Comparison of ENCODE assay signal across 10 cellular contexts in the genomic region with DNA sequence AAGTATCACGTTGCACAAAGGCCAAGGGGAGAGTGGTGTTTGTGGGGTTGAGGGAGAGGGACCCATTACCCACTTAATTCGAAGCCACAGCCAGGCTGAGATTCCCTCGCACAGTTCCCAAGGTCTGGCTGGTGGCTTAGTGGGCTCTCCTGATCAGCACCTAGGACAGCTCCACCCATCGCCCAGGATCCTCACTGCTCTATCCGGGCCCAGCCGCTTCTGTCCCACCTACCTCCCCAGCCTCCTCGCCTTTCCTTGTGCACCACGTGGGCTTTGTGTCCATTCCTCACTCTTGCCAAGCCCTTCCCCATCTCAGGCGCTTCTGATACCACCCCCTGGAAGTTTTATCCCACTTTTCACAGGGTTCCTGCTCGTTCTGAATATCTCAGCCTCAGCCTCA.
DNase-seq lines count a peak whose midpoint lies in the region; ATAC-seq and TF ChIP-seq lines count a peak whose summit lies in the region.
"Had no signal": no experiment of that assay in that cellular context is flagged by ENCODE, and none has a peak within 500 bp of the region (broad histone marks: within the 10 kb centered on the region; RNA-seq: fewer than 3 reads in every experiment).

No MANE protein-coding gene starts in this region.

- ATAC-seq in GM19452 (IDR thresholded peaks at IDR 0.05; ENCODE audit: unreplicated experiment): no peak

- no peaks in the 10 kb centered on the region for H4K20me1 ChIP-seq in MM.1S (ENCODE audit: insufficient read depth, low read length)

- no peak overlapping the region for H2AFZ ChIP-seq in MM.1S (ENCODE audit: low read length)

- DNase-seq in ELF-1 (ENCODE audit: low read depth, low spot score) (peak; percentile 87), MM.1S (peak; percentile 32), astrocyte of the hippocampus (ENCODE audit: low read depth, low spot score) (peak; percentile 69), myocyte (ENCODE audit: low read depth) (peak; percentile 12), NCI-H146 (lab: John Stamatoyannopoulos, UW) (no peak), DMS79 treated with DMSO at 0.1 percent for 48 hours (lab: John Stamatoyannopoulos, UW) (no peak)
- no peak for DNase-seq in activated effector memory CD4-positive, alpha-beta T cell treated with anti-CD3 and anti-CD28 coated beads, Interleukin-2, amount 50 U/mL, for 16 hours
- DNase-seq: natural killer cell; stimulated activated naive CD4-positive, alpha-beta T cell had no signal

- no peaks in the 10 kb centered on the region for H3K79me2 ChIP-seq in MM.1S (ENCODE audit: low read length)

- no peaks in the 10 kb centered on the region for H3K9me3 ChIP-seq in MM.1S (replicated peaks; ENCODE audit: insufficient read depth, low read length)

- no peaks in the 10 kb centered on the region for H3K9me2 ChIP-seq in MM.1S (replicated peaks; ENCODE audit: insufficient read depth, low read length)

- no peak overlapping the region for H3K27ac ChIP-seq in MM.1S (ENCODE audit: low read length)

- H3F3A ChIP-seq in MM.1S (ENCODE audit: insufficient read depth, low read length): no peaks in the 10 kb centered on the region

- no peak overlapping the region for H3K4me2 ChIP-seq in MM.1S (ENCODE audit: low read depth, low read length)

- peaks cover 9% of the 10 kb centered on the region for H3K27me3 ChIP-seq in MM.1S (replicated peaks; ENCODE audit: insufficient read depth, low read length)

- TF ChIP-seq CTCF in MM.1S (IDR thresholded peaks at IDR 0.05; ENCODE audit: low read length): no peak

- H3K4me1 ChIP-seq in MM.1S (ENCODE audit: low read length): no peaks in the 10 kb centered on the region

- no peak overlapping the region for H3K4me3 ChIP-seq in MM.1S (ENCODE audit: low read length)

- H3K9ac ChIP-seq in MM.1S (ENCODE audit: low read length): no peak overlapping the region

- H3K36me3 ChIP-seq in MM.1S (replicated peaks; ENCODE audit: insufficient read depth, low read length): no peaks in the 10 kb centered on the region

Comparison
In these comparisons a context has a peak if more than half of its experiments do, and no peak if none do; other contexts are left out.
1. DNase-seq: peak in ELF-1 (single experiment), MM.1S (single experiment), astrocyte of the hippocampus (single experiment) and myocyte (single experiment); none in activated effector memory CD4-positive, alpha-beta T cell treated with anti-CD3 and anti-CD28 coated beads, Interleukin-2, amount 50 U/mL, for 16 hours (single experiment), NCI-H146 (single experiment) and DMS79 treated with DMSO at 0.1 percent for 48 hours (single experiment).